In the genomic region with DNA sequence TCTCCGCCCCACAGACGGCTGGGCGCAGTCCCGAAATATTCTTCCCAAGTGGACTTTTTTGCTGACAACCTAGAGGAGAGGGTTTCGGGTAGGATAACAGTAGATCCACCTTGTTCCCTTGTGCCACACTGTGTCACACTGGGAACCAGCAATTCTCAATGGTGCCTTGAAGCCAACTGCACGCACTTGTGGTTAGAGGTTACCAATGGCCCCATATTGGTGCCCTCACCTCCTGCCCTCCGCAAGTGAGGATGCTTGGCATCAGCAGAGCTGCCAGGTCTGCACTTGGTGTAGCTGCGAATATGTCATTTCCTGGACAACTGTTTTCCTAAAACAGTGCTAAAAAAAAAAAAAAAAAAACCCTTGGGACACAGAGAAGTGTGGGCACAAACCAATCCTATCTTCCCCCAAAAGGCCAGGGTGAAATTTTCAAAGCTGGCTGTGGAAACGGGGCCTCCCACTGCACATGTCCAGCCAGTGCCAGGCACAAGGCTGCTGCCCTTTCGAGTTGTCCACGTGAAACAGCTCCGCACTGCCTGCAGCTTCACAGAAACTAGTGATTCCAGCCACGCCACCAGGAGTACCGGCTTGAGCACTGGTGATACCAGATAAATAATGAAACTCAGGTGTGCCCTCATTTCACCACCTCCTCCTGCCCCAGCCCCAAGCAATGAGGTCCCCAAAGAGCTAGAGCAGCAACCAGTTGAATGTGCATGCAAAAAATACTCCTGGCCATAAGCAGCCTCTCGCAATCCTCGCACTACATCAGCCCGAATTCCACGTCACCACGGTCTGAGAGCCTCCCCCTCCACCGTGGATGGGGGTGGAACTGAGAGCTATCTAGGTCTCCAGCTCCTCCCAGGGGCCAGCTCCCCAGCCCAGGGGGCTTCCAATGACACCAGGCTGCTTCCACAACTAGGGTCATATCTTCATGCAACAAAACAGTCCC, we compare ENCODE assay signal across 8 cellular contexts. TPM values are rescaled to one million over a fixed set of nuclear protein-coding genes. Genes with fewer than 3 reads are reported as not detected.
DNase-seq lines count a peak whose midpoint lies in the region; ATAC-seq, FAIRE-seq and TF ChIP-seq lines count a peak whose summit lies in the region.

No MANE protein-coding gene starts in this region.

- H3K4me3 Mint-ChIP-seq in dendritic cell treated with granulocyte-macrophage colony-stimulating factor and Interleukin-4, amounts not matched to agents 40 ng/mL and 50 ng/mL, for 4 days = peak overlapping the region; percentile 74

- TF ChIP-seq POLR2A in GM12891 (IDR thresholded peaks at IDR 0.05; ENCODE audit: low read depth, low read length) = peak; percentile 25

- peaks cover 79% of the 10 kb centered on the region for H3K4me1 Mint-ChIP-seq in dendritic cell treated with granulocyte-macrophage colony-stimulating factor and Interleukin-4, amounts not matched to agents 40 ng/mL and 50 ng/mL, for 4 days (ENCODE audit: low read depth)

- intact Hi-C loops in dendritic cell treated with granulocyte-macrophage colony-stimulating factor and Interleukin-4, amounts not matched to agents 40 ng/mL and 50 ng/mL, for 4 days (cut with micrococcal nuclease) = loop anchor here (2.0 to 5.0 kb wide), 3 partner anchors 14 to 211 kb away; partner anchors contain the start of gene GPR107

- no peaks in the 10 kb centered on the region for H3K27me3 Mint-ChIP-seq in dendritic cell treated with granulocyte-macrophage colony-stimulating factor and Interleukin-4, amounts not matched to agents 40 ng/mL and 50 ng/mL, for 4 days

- H3K9me3 Mint-ChIP-seq in dendritic cell treated with granulocyte-macrophage colony-stimulating factor and Interleukin-4, amounts not matched to agents 40 ng/mL and 50 ng/mL, for 4 days = no peaks in the 10 kb centered on the region

- peaks cover 40% of the 10 kb centered on the region for H3K36me3 Mint-ChIP-seq in dendritic cell treated with granulocyte-macrophage colony-stimulating factor and Interleukin-4, amounts not matched to agents 40 ng/mL and 50 ng/mL, for 4 days (ENCODE audit: low read depth)

- no peak for ATAC-seq in GM21390 (IDR thresholded peaks at IDR 0.05; ENCODE audit: unreplicated experiment)

- FAIRE-seq in GM12891 (lab: Jason Lieb, UNC) = peak; percentile 48
- FAIRE-seq in frontal cortex (lab: Jason Lieb, UNC) = no peak

- peak overlapping the region; percentile 86 for H3K27ac Mint-ChIP-seq in dendritic cell treated with granulocyte-macrophage colony-stimulating factor and Interleukin-4, amounts not matched to agents 40 ng/mL and 50 ng/mL, for 4 days

- DNase-seq in GM12891 (ENCODE audit: insufficient read length, low spot score) (no peak), T-helper 2 cell (peak in 4 of 5 experiments; percentile 37 to 94 (median 76)), nucleus accumbens (lab: John Stamatoyannopoulos, UW) (peak in 31 of 56 donors; percentile 11 to 58 (median 36)), frontal cortex (ENCODE audit: low spot score in 2 of 2) (no peak), COLO829 (ENCODE audit: low spot score) (no peak), HCEC 1CT (no peak)

TF ChIP-seq in GM12891, 5 proteins besides CTCF, POLR2A, EP300 and RAD21:
- no peak for TF ChIP-seq PAX5 (IDR thresholded peaks at IDR 0.05; ENCODE audit: insufficient read depth, low read length, severe bottlenecking)
- peak; percentile 49 for TF ChIP-seq POLR2AphosphoS5 (IDR thresholded peaks at IDR 0.05; ENCODE audit: low read depth, low read length)
- peak; percentile 91 for TF ChIP-seq POU2F2 (IDR thresholded peaks at IDR 0.05; ENCODE audit: low read depth, low read length)
- TF ChIP-seq SPI1 (IDR thresholded peaks at IDR 0.05; ENCODE audit: low read depth, low read length) = peak; percentile 13; the same call in 1 of the 2 replicates
- TF ChIP-seq TAF1 (IDR thresholded peaks at IDR 0.05; ENCODE audit: low read depth, low read length) = no peak

RNA-seq across cellular contexts. Expression of gene USP20, which starts 51.2 kb away (rescaled TPM):
- polyA plus RNA-seq in GM12891 (2012; ENCODE audit: low read depth, missing spikeins) = 13.4 TPM
- total RNA-seq in frontal cortex = 11.8 TPM

RNA-seq across cellular contexts. Expression of gene C9orf78, which starts 51.4 kb away (rescaled TPM):
- polyA plus RNA-seq in GM12891 (2012; ENCODE audit: low read depth, missing spikeins) = 27.4 TPM
- total RNA-seq in frontal cortex = 53.8 TPM

Comparison
In these comparisons a context has a peak if more than half of its experiments do, and no peak if none do; other contexts are left out.
1. DNase-seq: peak in T-helper 2 cell (4 of 5) and nucleus accumbens (31 of 56); none in GM12891 (single experiment), frontal cortex (0 of 2), COLO829 (single experiment) and HCEC 1CT (single experiment).